41 cellular contexts compared by ENCODE assay signal in the genomic region with DNA sequence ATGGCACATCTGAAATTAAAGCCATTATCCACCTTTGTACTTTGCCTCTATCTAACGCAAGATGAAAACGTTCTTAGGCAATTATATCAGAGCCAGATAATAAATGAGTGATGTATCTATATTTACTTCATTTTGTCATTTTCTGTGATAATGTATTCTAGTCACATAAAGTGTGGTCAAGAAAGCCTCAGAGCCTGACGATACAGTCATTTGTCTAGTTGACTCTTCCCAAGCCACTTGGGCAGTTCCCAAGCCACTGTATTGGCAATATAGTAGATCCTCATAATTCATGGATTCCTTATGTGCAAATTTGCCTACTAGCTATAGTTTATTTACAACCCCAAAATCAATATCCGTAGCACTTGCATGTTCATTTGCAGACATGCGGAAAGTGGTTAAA. TPM values are rescaled to one million over a fixed set of nuclear protein-coding genes. Genes with fewer than 3 reads are reported as not detected.
"Had no signal": no experiment of that assay in that cellular context is flagged by ENCODE, and none has a peak within 500 bp of the region (broad histone marks: within the 10 kb centered on the region; RNA-seq: fewer than 3 reads in every experiment).

No MANE protein-coding gene starts in this region.

- H3K4me3 Mint-ChIP-seq: activated naive CD4-positive, alpha-beta T cell treated with anti-CD3 and anti-CD28 coated beads for 36 hours; activated naive CD4-positive, alpha-beta T cell treated with anti-CD3 and anti-CD28 coated beads, Interleukin-2, amount 10 ng/mL, durations not matched to agents 7 days and 5 days; activated naive CD4-positive, alpha-beta T cell treated with anti-CD3 and anti-CD28 coated beads, Interleukin-2, amount 50 U/mL, for 24 hours; activated naive CD8-positive, alpha-beta T cell; activated naive CD8-positive, alpha-beta T cell treated with anti-CD3 and anti-CD28 coated beads for 36 hours; activated naive CD8-positive, alpha-beta T cell treated with anti-CD3 and anti-CD28 coated beads, Interleukin-2, amount 10 ng/mL, durations not matched to agents 7 days and 5 days; activated naive CD8-positive, alpha-beta T cell treated with anti-CD3 and anti-CD28 coated beads, Interleukin-2, amount 50 U/mL, for 24 hours; activated T-cell treated with anti-CD3 and anti-CD28 coated beads, Interleukin-2, amount 50 U/mL, for 24 hours; activated T-cell treated with anti-CD3 and anti-CD28 coated beads, Interleukin-2, amount 50 U/mL, for 4 hours; activated T-cell treated with anti-CD3 and anti-CD28 coated beads, Interleukin-2, amount 50 U/mL, for 72 hours; activated T-helper 1 cell treated with anti-CD3 and anti-CD28 coated beads, Interleukin-12 subunit alpha, Interleukin-12 subunit beta, Interleukin-2, Interleukin-4 antibody, amounts not matched to agents 30 ng/mL and 10 ng/mL and 1 ng/mL, durations not matched to agents 14 hours and 24 hours and 36 hours; activated T-helper 17 cell treated with anti-CD3 and anti-CD28 coated beads, Interleukin-2, amount 50 U/mL, for 72 hours; brain; central memory CD8-positive, alpha-beta T cell had no signal

- H3K27ac Mint-ChIP-seq: activated naive CD4-positive, alpha-beta T cell treated with anti-CD3 and anti-CD28 coated beads for 36 hours; activated naive CD4-positive, alpha-beta T cell treated with anti-CD3 and anti-CD28 coated beads, Interleukin-2, amount 10 ng/mL, durations not matched to agents 7 days and 5 days; activated naive CD4-positive, alpha-beta T cell treated with anti-CD3 and anti-CD28 coated beads, Interleukin-2, amount 50 U/mL, for 24 hours; activated naive CD4-positive, alpha-beta T cell treated with anti-CD3 and anti-CD28 coated beads, Interleukin-2, amount 50 U/mL, for 72 hours; activated naive CD8-positive, alpha-beta T cell; activated naive CD8-positive, alpha-beta T cell treated with anti-CD3 and anti-CD28 coated beads for 36 hours; activated naive CD8-positive, alpha-beta T cell treated with anti-CD3 and anti-CD28 coated beads, Interleukin-2, amount 10 ng/mL, durations not matched to agents 7 days and 5 days; activated naive CD8-positive, alpha-beta T cell treated with anti-CD3 and anti-CD28 coated beads, Interleukin-2, amount 50 U/mL, for 24 hours; activated T-cell treated with anti-CD3 and anti-CD28 coated beads, Interleukin-2, amount 50 U/mL, for 72 hours; activated T-helper 1 cell treated with anti-CD3 and anti-CD28 coated beads, Interleukin-12 subunit alpha, Interleukin-12 subunit beta, Interleukin-2, Interleukin-4 antibody, amounts not matched to agents 30 ng/mL and 10 ng/mL and 1 ng/mL, durations not matched to agents 14 hours and 24 hours and 36 hours; activated T-helper 17 cell treated with anti-CD3 and anti-CD28 coated beads, Interleukin-2, amount 50 U/mL, for 72 hours; activated T-helper 2 cell treated with anti-CD3 and anti-CD28 coated beads, Interferon-gamma antibody, Interleukin-2, Interleukin-4, amounts not matched to agents 10 μg/mL and 5 μg/mL and 100 μg/mL, durations not matched to agents 14 hours and 24 hours and 36 hours; brain had no signal

- H3K27me3 Mint-ChIP-seq: activated naive CD4-positive, alpha-beta T cell treated with anti-CD3 and anti-CD28 coated beads, Interleukin-2, amount 10 ng/mL, durations not matched to agents 7 days and 5 days; activated naive CD8-positive, alpha-beta T cell; activated naive CD8-positive, alpha-beta T cell treated with anti-CD3 and anti-CD28 coated beads for 36 hours; activated naive CD8-positive, alpha-beta T cell treated with anti-CD3 and anti-CD28 coated beads, Interleukin-2, amount 10 ng/mL, durations not matched to agents 7 days and 5 days; activated naive CD8-positive, alpha-beta T cell treated with anti-CD3 and anti-CD28 coated beads, Interleukin-2, amount 50 U/mL, for 24 hours had no signal

- H3K36me3 ChIP-seq: adrenal gland, ascending aorta, brain microvascular endothelial cell, breast epithelium, cardiac muscle cell had no signal

- H3K9me3 ChIP-seq: adrenal gland, ascending aorta, body of pancreas, breast epithelium had no signal

- H3K27ac ChIP-seq: adrenal gland, ascending aorta, body of pancreas, brain microvascular endothelial cell, breast epithelium, cardiac muscle cell had no signal

- H3K4me1 Mint-ChIP-seq: brain; central memory CD8-positive, alpha-beta T cell had no signal

- H3K9me3 Mint-ChIP-seq: activated naive CD4-positive, alpha-beta T cell treated with anti-CD3 and anti-CD28 coated beads for 36 hours; activated naive CD4-positive, alpha-beta T cell treated with anti-CD3 and anti-CD28 coated beads, Interleukin-2, amount 10 ng/mL, durations not matched to agents 7 days and 5 days; activated naive CD4-positive, alpha-beta T cell treated with anti-CD3 and anti-CD28 coated beads, Interleukin-2, amount 50 U/mL, for 24 hours; activated naive CD4-positive, alpha-beta T cell treated with anti-CD3 and anti-CD28 coated beads, Interleukin-2, amount 50 U/mL, for 72 hours; activated naive CD8-positive, alpha-beta T cell treated with anti-CD3 and anti-CD28 coated beads for 36 hours; activated naive CD8-positive, alpha-beta T cell treated with anti-CD3 and anti-CD28 coated beads, Interleukin-2, amount 10 ng/mL, durations not matched to agents 7 days and 5 days; activated naive CD8-positive, alpha-beta T cell treated with anti-CD3 and anti-CD28 coated beads, Interleukin-2, amount 50 U/mL, for 24 hours; activated T-cell treated with anti-CD3 and anti-CD28 coated beads, Interleukin-2, amount 50 U/mL, for 24 hours; activated T-cell treated with anti-CD3 and anti-CD28 coated beads, Interleukin-2, amount 50 U/mL, for 4 hours; activated T-cell treated with anti-CD3 and anti-CD28 coated beads, Interleukin-2, amount 50 U/mL, for 72 hours; activated T-helper 1 cell treated with anti-CD3 and anti-CD28 coated beads, Interleukin-12 subunit alpha, Interleukin-12 subunit beta, Interleukin-2, Interleukin-4 antibody, amounts not matched to agents 30 ng/mL and 10 ng/mL and 1 ng/mL, durations not matched to agents 14 hours and 24 hours and 36 hours; activated T-helper 17 cell treated with anti-CD3 and anti-CD28 coated beads, Interleukin-2, amount 50 U/mL, for 72 hours; activated T-helper 2 cell treated with anti-CD3 and anti-CD28 coated beads, Interferon-gamma antibody, Interleukin-2, Interleukin-4, amounts not matched to agents 10 μg/mL and 5 μg/mL and 100 μg/mL, durations not matched to agents 14 hours and 24 hours and 36 hours; brain; central memory CD8-positive, alpha-beta T cell had no signal

- H3K4me3 ChIP-seq: adrenal gland, ascending aorta, body of pancreas, breast epithelium, cardiac muscle cell had no signal

- H3K36me3 Mint-ChIP-seq: activated naive CD4-positive, alpha-beta T cell treated with anti-CD3 and anti-CD28 coated beads, Interleukin-2, amount 10 ng/mL, durations not matched to agents 7 days and 5 days; activated naive CD4-positive, alpha-beta T cell treated with anti-CD3 and anti-CD28 coated beads, Interleukin-2, amount 50 U/mL, for 72 hours; activated naive CD8-positive, alpha-beta T cell; brain had no signal

- H3K4me1 ChIP-seq: adrenal gland, ascending aorta, body of pancreas, breast epithelium had no signal

- DNase-seq: activated effector memory CD4-positive, alpha-beta T cell treated with anti-CD3 and anti-CD28 coated beads, Interleukin-2, amount 50 U/mL, for 16 hours; activated effector memory CD4-positive, alpha-beta T cell treated with Interleukin-2 at 50 U/mL for 16 hours; activated gamma-delta T cell; activated gamma-delta T cell treated with Interleukin-2 at 50 U/mL for 16 hours; activated naive CD4-positive, alpha-beta T cell; activated naive CD4-positive, alpha-beta T cell treated with anti-CD3 and anti-CD28 coated beads for 36 hours; activated naive CD4-positive, alpha-beta T cell treated with anti-CD3 and anti-CD28 coated beads, Interleukin-2, amount 10 ng/mL, durations not matched to agents 7 days and 5 days; activated naive CD4-positive, alpha-beta T cell treated with anti-CD3 and anti-CD28 coated beads, Interleukin-2, amount 50 U/mL, for 16 hours; activated naive CD4-positive, alpha-beta T cell treated with Interleukin-2 at 50 U/mL for 16 hours; activated naive CD8-positive, alpha-beta T cell treated with anti-CD3 and anti-CD28 coated beads for 36 hours; activated naive CD8-positive, alpha-beta T cell treated with anti-CD3 and anti-CD28 coated beads, Interleukin-2, amount 10 ng/mL, durations not matched to agents 7 days and 5 days; activated naive CD8-positive, alpha-beta T cell treated with anti-CD3 and anti-CD28 coated beads, Interleukin-2, amount 50 U/mL, for 24 hours; activated T-cell treated with anti-CD3 and anti-CD28 coated beads, Interleukin-2, amount 50 U/mL, for 24 hours; activated T-cell treated with anti-CD3 and anti-CD28 coated beads, Interleukin-2, amount 50 U/mL, for 4 hours; activated T-cell treated with anti-CD3 and anti-CD28 coated beads, Interleukin-2, amount 50 U/mL, for 48 hours; activated T-cell treated with anti-CD3 and anti-CD28 coated beads, Interleukin-2, amount 50 U/mL, for 72 hours; adrenal gland; amniotic stem cell; amygdala; anterior cingulate cortex; aorta; body of pancreas; brain microvascular endothelial cell; caudate nucleus; central memory CD4-positive, alpha-beta T cell; cerebellar nuclear complex had no signal

- H3K27me3 ChIP-seq: ascending aorta, body of pancreas, brain microvascular endothelial cell, breast epithelium, cardiac muscle cell had no signal

- FAIRE-seq: bronchial epithelial cell had no signal

RNA-seq across cellular contexts. Expression of gene HOATZ, which starts 7.8 kb away (rescaled TPM):
- total RNA-seq: activated naive CD4-positive, alpha-beta T cell treated with anti-CD3 and anti-CD28 coated beads for 36 hours; activated naive CD4-positive, alpha-beta T cell treated with anti-CD3 and anti-CD28 coated beads, Interleukin-2, amount 50 U/mL, for 72 hours; activated naive CD8-positive, alpha-beta T cell treated with anti-CD3 and anti-CD28 coated beads for 36 hours; activated naive CD8-positive, alpha-beta T cell treated with anti-CD3 and anti-CD28 coated beads, Interleukin-2, amount 10 ng/mL, durations not matched to agents 7 days and 5 days; activated T-cell treated with anti-CD3 and anti-CD28 coated beads, Interleukin-2, amount 50 U/mL, for 4 hours; activated T-cell treated with anti-CD3 and anti-CD28 coated beads, Interleukin-2, amount 50 U/mL, for 72 hours; activated T-helper 1 cell treated with anti-CD3 and anti-CD28 coated beads, Interleukin-12 subunit alpha, Interleukin-12 subunit beta, Interleukin-2, Interleukin-4 antibody, amounts not matched to agents 30 ng/mL and 10 ng/mL and 1 ng/mL, durations not matched to agents 14 hours and 24 hours and 36 hours; activated T-helper 17 cell treated with anti-CD3 and anti-CD28 coated beads, Interleukin-2, amount 50 U/mL, for 72 hours; activated T-helper 2 cell treated with anti-CD3 and anti-CD28 coated beads, Interferon-gamma antibody, Interleukin-2, Interleukin-4, amounts not matched to agents 10 μg/mL and 5 μg/mL and 100 μg/mL, durations not matched to agents 14 hours and 24 hours and 36 hours; adrenal gland; aorta; ascending aorta; body of pancreas; breast epithelium; bronchial epithelial cell; cardiac muscle cell; cardiac septum; cerebellum; chondrocyte had no signal

RNA-seq across cellular contexts. Expression of gene BTG4, which starts 10.2 kb away (rescaled TPM):
- total RNA-seq: activated naive CD4-positive, alpha-beta T cell treated with anti-CD3 and anti-CD28 coated beads for 36 hours; activated T-helper 1 cell treated with anti-CD3 and anti-CD28 coated beads, Interleukin-12 subunit alpha, Interleukin-12 subunit beta, Interleukin-2, Interleukin-4 antibody, amounts not matched to agents 30 ng/mL and 10 ng/mL and 1 ng/mL, durations not matched to agents 14 hours and 24 hours and 36 hours; activated T-helper 17 cell treated with anti-CD3 and anti-CD28 coated beads, Interleukin-2, amount 50 U/mL, for 72 hours; activated T-helper 2 cell treated with anti-CD3 and anti-CD28 coated beads, Interferon-gamma antibody, Interleukin-2, Interleukin-4, amounts not matched to agents 10 μg/mL and 5 μg/mL and 100 μg/mL, durations not matched to agents 14 hours and 24 hours and 36 hours; adrenal gland; aorta; ascending aorta; body of pancreas; breast epithelium; cardiac muscle cell; cardiac septum; cerebellum; chondrocyte had no signal
